1 cellular context compared by ENCODE assay signal in the genomic region with DNA sequence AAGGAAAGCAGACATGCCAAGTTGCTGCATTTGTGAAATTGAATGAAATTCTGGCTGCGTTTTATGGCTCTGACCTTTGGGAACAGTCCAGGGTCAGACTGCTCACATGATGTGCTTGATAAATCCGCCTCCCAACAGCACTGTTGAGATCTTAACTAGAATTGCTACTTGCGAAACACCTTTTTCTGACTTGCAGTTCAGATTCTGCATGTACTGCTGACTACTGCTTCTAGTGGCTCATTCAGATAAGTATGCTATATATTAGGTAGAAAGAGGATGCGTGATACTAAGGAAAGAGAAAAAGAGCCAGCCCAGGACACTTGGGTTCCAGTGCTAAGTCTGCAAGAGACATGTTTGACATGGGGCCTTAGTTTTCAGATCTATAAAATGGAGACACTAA.
TF ChIP-seq lines count a peak whose summit lies in the region.

No MANE protein-coding gene starts in this region.

TF ChIP-seq in HepG2, 621 proteins besides CTCF, POLR2A, EP300 and RAD21 (continued from another document and continues in another):
- TF ChIP-seq, protein P1, sequence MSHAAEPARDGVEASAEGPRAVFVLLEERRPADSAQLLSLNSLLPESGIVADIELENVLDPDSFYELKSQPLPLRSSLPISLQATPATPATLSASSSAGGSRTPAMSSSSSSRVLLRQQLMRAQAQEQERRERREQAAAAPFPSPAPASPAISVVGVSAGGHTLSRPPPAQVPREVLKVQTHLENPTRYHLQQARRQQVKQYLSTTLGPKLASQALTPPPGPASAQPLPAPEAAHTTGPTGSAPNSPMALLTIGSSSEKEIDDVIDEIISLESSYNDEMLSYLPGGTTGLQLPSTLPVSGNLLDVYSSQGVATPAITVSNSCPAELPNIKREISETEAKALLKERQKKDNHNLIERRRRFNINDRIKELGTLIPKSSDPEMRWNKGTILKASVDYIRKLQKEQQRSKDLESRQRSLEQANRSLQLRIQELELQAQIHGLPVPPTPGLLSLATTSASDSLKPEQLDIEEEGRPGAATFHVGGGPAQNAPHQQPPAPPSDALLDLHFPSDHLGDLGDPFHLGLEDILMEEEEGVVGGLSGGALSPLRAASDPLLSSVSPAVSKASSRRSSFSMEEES (CRISPR knock-in tag; IDR thresholded peaks at IDR 0.05), result peak; percentile 59; the same call in 1 of the 2 replicates
- TF ChIP-seq, protein P2, sequence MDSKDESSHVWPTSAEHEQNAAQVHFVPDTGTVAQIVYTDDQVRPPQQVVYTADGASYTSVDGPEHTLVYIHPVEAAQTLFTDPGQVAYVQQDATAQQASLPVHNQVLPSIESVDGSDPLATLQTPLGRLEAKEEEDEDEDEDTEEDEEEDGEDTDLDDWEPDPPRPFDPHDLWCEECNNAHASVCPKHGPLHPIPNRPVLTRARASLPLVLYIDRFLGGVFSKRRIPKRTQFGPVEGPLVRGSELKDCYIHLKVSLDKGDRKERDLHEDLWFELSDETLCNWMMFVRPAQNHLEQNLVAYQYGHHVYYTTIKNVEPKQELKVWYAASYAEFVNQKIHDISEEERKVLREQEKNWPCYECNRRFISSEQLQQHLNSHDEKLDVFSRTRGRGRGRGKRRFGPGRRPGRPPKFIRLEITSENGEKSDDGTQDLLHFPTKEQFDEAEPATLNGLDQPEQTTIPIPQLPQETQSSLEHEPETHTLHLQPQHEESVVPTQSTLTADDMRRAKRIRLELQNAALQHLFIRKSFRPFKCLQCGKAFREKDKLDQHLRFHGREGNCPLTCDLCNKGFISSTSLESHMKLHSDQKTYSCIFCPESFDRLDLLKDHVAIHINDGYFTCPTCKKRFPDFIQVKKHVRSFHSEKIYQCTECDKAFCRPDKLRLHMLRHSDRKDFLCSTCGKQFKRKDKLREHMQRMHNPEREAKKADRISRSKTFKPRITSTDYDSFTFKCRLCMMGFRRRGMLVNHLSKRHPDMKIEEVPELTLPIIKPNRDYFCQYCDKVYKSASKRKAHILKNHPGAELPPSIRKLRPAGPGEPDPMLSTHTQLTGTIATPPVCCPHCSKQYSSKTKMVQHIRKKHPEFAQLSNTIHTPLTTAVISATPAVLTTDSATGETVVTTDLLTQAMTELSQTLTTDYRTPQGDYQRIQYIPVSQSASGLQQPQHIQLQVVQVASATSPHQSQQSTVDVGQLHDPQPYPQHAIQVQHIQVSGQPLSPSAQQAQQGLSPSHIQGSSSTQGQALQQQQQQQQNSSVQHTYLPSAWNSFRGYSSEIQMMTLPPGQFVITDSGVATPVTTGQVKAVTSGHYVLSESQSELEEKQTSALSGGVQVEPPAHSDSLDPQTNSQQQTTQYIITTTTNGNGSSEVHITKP (CRISPR knock-in tag; IDR thresholded peaks at IDR 0.05; ENCODE audit: low read depth), result no peak
- TF ChIP-seq FOSL2 (CRISPR knock-in tag; IDR thresholded peaks at IDR 0.05) (peak; percentile 55), NCOA2 (CRISPR knock-in tag; IDR thresholded peaks at IDR 0.05) (peak; percentile 48; the same call in 1 of the 2 replicates), SAP130 (CRISPR knock-in tag; IDR thresholded peaks at IDR 0.05; ENCODE audit: low read depth) (0 out of 2 replicates have a peak, but pooled peaks have one; percentile 39), ZBTB1 (CRISPR knock-in tag; IDR thresholded peaks at IDR 0.05; ENCODE audit: borderline replicate concordance) (no peak), ZNF878 (CRISPR knock-in tag; IDR thresholded peaks at IDR 0.05) (no peak), NKX3-1 (CRISPR knock-in tag; IDR thresholded peaks at IDR 0.05) (no peak), CEBPB (IDR thresholded peaks at IDR 0.05; ENCODE audit: borderline replicate concordance, low read depth, low read length) (peak; percentile 93), HNF4A (CRISPR knock-in tag; IDR thresholded peaks at IDR 0.05) (peak; percentile 76), KAT8 (CRISPR knock-in tag; IDR thresholded peaks at IDR 0.05) (peak; percentile 21; the same call in 1 of the 2 replicates), ZNF850 (CRISPR knock-in tag; conservative IDR thresholded peaks at IDR 0.05) (no peak), GATAD2A (CRISPR knock-in tag; IDR thresholded peaks at IDR 0.05) (peak; percentile 84), ELF3 (CRISPR knock-in tag; IDR thresholded peaks at IDR 0.05) (0 out of 2 replicates have a peak, but pooled peaks have one; percentile 29), RCOR2 (CRISPR knock-in tag; IDR thresholded peaks at IDR 0.05) (peak; percentile 30; the same call in 1 of the 2 replicates), HOXA3 (CRISPR knock-in tag; IDR thresholded peaks at IDR 0.05) (peak; percentile 34; the same call in 1 of the 2 replicates), ZNF496 (CRISPR knock-in tag; IDR thresholded peaks at IDR 0.05; ENCODE audit: insufficient replicate concordance) (no peak), BCL6 (CRISPR knock-in tag; IDR thresholded peaks at IDR 0.05) (peak; percentile 72), MED1 (CRISPR knock-in tag; IDR thresholded peaks at IDR 0.05) (peak; percentile 68), ZNF629 (CRISPR knock-in tag; conservative IDR thresholded peaks at IDR 0.05) (peak; percentile 57), ZNF746 (CRISPR knock-in tag; IDR thresholded peaks at IDR 0.05) (no peak), SALL1 (CRISPR knock-in tag; IDR thresholded peaks at IDR 0.05) (peak; percentile 37; the same call in 1 of the 2 replicates), RXRB (CRISPR knock-in tag; IDR thresholded peaks at IDR 0.05; ENCODE audit: borderline replicate concordance) (0 out of 2 replicates have a peak, but pooled peaks have one; percentile 51), ZNF431 (CRISPR knock-in tag; IDR thresholded peaks at IDR 0.05; ENCODE audit: borderline replicate concordance, low read depth) (no peak), TARDBP (CRISPR knock-in tag; IDR thresholded peaks at IDR 0.05) (0 out of 2 replicates have a peak, but pooled peaks have one; percentile 36), SMC3 (IDR thresholded peaks at IDR 0.05; ENCODE audit: low read length) (peak; percentile 62), ZNF160 (CRISPR knock-in tag; IDR thresholded peaks at IDR 0.05) (no peak), ZNF550 (CRISPR knock-in tag; IDR thresholded peaks at IDR 0.05; ENCODE audit: borderline replicate concordance) (no peak), ZNF605 (CRISPR knock-in tag; IDR thresholded peaks at IDR 0.05) (no peak), GPN1 (CRISPR knock-in tag; IDR thresholded peaks at IDR 0.05; ENCODE audit: borderline replicate concordance) (no peak), RARA (CRISPR knock-in tag; IDR thresholded peaks at IDR 0.05) (peak; percentile 41), FOXP1 (IDR thresholded peaks at IDR 0.05) (no peak), FOXP1 (CRISPR knock-in tag; IDR thresholded peaks at IDR 0.05) (peak; percentile 25; the same call in 1 of the 2 replicates), ISL2 (CRISPR knock-in tag; IDR thresholded peaks at IDR 0.05) (no peak), CEBPG (CRISPR knock-in tag; IDR thresholded peaks at IDR 0.05) (peak; percentile 94), CCDC6 (CRISPR knock-in tag; IDR thresholded peaks at IDR 0.05) (0 out of 2 replicates have a peak, but pooled peaks have one; percentile 28)
- TF ChIP-seq, protein P3, sequence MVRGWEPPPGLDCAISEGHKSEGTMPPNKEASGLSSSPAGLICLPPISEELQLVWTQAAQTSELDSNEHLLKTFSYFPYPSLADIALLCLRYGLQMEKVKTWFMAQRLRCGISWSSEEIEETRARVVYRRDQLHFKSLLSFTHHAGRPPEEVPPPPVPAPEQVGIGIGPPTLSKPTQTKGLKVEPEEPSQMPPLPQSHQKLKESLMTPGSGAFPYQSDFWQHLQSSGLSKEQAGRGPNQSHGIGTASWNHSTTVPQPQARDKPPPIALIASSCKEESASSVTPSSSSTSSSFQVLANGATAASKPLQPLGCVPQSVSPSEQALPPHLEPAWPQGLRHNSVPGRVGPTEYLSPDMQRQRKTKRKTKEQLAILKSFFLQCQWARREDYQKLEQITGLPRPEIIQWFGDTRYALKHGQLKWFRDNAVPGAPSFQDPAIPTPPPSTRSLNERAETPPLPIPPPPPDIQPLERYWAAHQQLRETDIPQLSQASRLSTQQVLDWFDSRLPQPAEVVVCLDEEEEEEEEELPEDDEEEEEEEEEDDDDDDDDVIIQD (CRISPR knock-in tag; IDR thresholded peaks at IDR 0.05; ENCODE audit: low read depth), result peak; percentile 62; the same call in 1 of the 2 replicates
- TF ChIP-seq, protein P4, sequence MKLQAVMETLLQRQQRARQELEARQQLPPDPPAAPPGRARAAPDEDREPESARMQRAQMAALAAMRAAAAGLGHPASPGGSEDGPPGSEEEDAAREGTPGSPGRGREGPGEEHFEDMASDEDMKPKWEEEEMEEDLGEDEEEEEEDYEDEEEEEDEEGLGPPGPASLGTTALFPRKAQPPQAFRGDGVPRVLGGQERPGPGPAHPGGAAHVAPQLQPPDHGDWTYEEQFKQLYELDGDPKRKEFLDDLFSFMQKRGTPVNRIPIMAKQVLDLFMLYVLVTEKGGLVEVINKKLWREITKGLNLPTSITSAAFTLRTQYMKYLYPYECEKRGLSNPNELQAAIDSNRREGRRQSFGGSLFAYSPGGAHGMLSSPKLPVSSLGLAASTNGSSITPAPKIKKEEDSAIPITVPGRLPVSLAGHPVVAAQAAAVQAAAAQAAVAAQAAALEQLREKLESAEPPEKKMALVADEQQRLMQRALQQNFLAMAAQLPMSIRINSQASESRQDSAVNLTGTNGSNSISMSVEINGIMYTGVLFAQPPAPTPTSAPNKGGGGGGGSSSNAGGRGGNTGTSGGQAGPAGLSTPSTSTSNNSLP (IDR thresholded peaks at IDR 0.05; ENCODE audit: low read depth, low read length), result 0 out of 2 replicates have a peak, but pooled peaks have one; percentile 55
- TF ChIP-seq, protein P5, sequence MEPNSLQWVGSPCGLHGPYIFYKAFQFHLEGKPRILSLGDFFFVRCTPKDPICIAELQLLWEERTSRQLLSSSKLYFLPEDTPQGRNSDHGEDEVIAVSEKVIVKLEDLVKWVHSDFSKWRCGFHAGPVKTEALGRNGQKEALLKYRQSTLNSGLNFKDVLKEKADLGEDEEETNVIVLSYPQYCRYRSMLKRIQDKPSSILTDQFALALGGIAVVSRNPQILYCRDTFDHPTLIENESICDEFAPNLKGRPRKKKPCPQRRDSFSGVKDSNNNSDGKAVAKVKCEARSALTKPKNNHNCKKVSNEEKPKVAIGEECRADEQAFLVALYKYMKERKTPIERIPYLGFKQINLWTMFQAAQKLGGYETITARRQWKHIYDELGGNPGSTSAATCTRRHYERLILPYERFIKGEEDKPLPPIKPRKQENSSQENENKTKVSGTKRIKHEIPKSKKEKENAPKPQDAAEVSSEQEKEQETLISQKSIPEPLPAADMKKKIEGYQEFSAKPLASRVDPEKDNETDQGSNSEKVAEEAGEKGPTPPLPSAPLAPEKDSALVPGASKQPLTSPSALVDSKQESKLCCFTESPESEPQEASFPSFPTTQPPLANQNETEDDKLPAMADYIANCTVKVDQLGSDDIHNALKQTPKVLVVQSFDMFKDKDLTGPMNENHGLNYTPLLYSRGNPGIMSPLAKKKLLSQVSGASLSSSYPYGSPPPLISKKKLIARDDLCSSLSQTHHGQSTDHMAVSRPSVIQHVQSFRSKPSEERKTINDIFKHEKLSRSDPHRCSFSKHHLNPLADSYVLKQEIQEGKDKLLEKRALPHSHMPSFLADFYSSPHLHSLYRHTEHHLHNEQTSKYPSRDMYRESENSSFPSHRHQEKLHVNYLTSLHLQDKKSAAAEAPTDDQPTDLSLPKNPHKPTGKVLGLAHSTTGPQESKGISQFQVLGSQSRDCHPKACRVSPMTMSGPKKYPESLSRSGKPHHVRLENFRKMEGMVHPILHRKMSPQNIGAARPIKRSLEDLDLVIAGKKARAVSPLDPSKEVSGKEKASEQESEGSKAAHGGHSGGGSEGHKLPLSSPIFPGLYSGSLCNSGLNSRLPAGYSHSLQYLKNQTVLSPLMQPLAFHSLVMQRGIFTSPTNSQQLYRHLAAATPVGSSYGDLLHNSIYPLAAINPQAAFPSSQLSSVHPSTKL (CRISPR knock-in tag; IDR thresholded peaks at IDR 0.05), result peak; percentile 51; the same call in 1 of the 2 replicates
- TF ChIP-seq, protein P6, sequence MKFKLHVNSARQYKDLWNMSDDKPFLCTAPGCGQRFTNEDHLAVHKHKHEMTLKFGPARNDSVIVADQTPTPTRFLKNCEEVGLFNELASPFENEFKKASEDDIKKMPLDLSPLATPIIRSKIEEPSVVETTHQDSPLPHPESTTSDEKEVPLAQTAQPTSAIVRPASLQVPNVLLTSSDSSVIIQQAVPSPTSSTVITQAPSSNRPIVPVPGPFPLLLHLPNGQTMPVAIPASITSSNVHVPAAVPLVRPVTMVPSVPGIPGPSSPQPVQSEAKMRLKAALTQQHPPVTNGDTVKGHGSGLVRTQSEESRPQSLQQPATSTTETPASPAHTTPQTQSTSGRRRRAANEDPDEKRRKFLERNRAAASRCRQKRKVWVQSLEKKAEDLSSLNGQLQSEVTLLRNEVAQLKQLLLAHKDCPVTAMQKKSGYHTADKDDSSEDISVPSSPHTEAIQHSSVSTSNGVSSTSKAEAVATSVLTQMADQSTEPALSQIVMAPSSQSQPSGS (CRISPR knock-in tag; IDR thresholded peaks at IDR 0.05), result 0 out of 2 replicates have a peak, but pooled peaks have one; percentile 33
- TF ChIP-seq, protein P7, sequence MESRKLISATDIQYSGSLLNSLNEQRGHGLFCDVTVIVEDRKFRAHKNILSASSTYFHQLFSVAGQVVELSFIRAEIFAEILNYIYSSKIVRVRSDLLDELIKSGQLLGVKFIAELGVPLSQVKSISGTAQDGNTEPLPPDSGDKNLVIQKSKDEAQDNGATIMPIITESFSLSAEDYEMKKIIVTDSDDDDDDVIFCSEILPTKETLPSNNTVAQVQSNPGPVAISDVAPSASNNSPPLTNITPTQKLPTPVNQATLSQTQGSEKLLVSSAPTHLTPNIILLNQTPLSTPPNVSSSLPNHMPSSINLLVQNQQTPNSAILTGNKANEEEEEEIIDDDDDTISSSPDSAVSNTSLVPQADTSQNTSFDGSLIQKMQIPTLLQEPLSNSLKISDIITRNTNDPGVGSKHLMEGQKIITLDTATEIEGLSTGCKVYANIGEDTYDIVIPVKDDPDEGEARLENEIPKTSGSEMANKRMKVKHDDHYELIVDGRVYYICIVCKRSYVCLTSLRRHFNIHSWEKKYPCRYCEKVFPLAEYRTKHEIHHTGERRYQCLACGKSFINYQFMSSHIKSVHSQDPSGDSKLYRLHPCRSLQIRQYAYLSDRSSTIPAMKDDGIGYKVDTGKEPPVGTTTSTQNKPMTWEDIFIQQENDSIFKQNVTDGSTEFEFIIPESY (CRISPR knock-in tag; IDR thresholded peaks at IDR 0.05), result 0 out of 2 replicates have a peak, but pooled peaks have one; percentile 33
- TF ChIP-seq, protein P8, sequence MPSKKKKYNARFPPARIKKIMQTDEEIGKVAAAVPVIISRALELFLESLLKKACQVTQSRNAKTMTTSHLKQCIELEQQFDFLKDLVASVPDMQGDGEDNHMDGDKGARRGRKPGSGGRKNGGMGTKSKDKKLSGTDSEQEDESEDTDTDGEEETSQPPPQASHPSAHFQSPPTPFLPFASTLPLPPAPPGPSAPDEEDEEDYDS (CRISPR knock-in tag; IDR thresholded peaks at IDR 0.05), result no peak
- TF ChIP-seq, protein P9, sequence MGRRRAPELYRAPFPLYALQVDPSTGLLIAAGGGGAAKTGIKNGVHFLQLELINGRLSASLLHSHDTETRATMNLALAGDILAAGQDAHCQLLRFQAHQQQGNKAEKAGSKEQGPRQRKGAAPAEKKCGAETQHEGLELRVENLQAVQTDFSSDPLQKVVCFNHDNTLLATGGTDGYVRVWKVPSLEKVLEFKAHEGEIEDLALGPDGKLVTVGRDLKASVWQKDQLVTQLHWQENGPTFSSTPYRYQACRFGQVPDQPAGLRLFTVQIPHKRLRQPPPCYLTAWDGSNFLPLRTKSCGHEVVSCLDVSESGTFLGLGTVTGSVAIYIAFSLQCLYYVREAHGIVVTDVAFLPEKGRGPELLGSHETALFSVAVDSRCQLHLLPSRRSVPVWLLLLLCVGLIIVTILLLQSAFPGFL (CRISPR knock-in tag; IDR thresholded peaks at IDR 0.05), result no peak
- TF ChIP-seq, protein P10, sequence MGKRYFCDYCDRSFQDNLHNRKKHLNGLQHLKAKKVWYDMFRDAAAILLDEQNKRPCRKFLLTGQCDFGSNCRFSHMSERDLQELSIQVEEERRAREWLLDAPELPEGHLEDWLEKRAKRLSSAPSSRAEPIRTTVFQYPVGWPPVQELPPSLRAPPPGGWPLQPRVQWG (CRISPR knock-in tag; IDR thresholded peaks at IDR 0.05; ENCODE audit: borderline replicate concordance, low read depth), result no peak
